In genomic region chr10:92284112-92284704, GRCh38 we compare ENCODE assay signal across 12 cellular contexts. TPM values are rescaled to one million over a fixed set of nuclear protein-coding genes. Genes with fewer than 3 reads are reported as not detected.
DNase-seq lines count a peak whose midpoint lies in the region; ATAC-seq and TF ChIP-seq lines count a peak whose summit lies in the region.
"Had no signal": no experiment of that assay in that cellular context is flagged by ENCODE, and none has a peak within 500 bp of the region (broad histone marks: within the 10 kb centered on the region; RNA-seq: fewer than 3 reads in every experiment).

No MANE protein-coding gene starts in this region.

- no peak overlapping the region for H3K9ac ChIP-seq in colonic mucosa (ENCODE audit: low read depth in 2 of 2, low read length in 2 of 2)

- H3K27ac ChIP-seq in colonic mucosa = peak overlapping the region; percentile 60
- H3K27ac ChIP-seq in aorta (ENCODE audit: low read depth in 1 of 2, low read length in 2 of 2) = peak overlapping the region in 1 of 2 donors; percentile 42

- H3K9me3 ChIP-seq in colonic mucosa = no peaks in the 10 kb centered on the region
- no peaks in the 10 kb centered on the region for H3K9me3 ChIP-seq in aorta (ENCODE audit: control insufficient read depth, low read length)

- ATAC-seq in Right ventricle myocardium inferior = peak; percentile 48
- ATAC-seq in aorta (ENCODE audit: low FRiP score) = peak; percentile 48

- H3K36me3 ChIP-seq in colonic mucosa (no peaks in the 10 kb centered on the region), aorta (ENCODE audit: control insufficient read depth in 1 of 2, insufficient read depth in 2 of 2, low read length in 1 of 2) (no peaks in the 10 kb centered on the region)

- DNase-seq in Right ventricle myocardium inferior (ENCODE audit: missing footprints) (no peak), cardiac septum (ENCODE audit: low spot score) (no peak), colonic mucosa (no peak), midbrain (lab: John Stamatoyannopoulos, UW) (peak; percentile 4), aorta (no peak), ureter (ENCODE audit: low spot score) (no peak), lower leg skin (ENCODE audit: low spot score in 2 of 2) (no peak), DMS79 treated with DMSO at 0.1 percent for 48 hours (lab: John Stamatoyannopoulos, UW) (no peak)
- DNase-seq: HFFc6; NCI-H1436; stimulated activated CD4-positive, alpha-beta T cell treated with anti-CD3 and anti-CD28 coated beads, Interleukin-1b, Interleukin-23, amount 100 ng/mL, for 48 hours; T-helper 9 cell had no signal

- intact Hi-C loops in Right ventricle myocardium inferior (cut with DNase I) = no loop called here
- intact Hi-C loops in cardiac septum (cut with DNase I) = no loop called here
- intact Hi-C loops in colonic mucosa (cut with DNase I) = no loop called here
- intact Hi-C loops in aorta (cut with DNase I) = loop anchor here in 1 of 2 donors (10.0 kb wide), 1 partner anchor 59 kb away; no protein-coding TSS in a partner anchor
- intact Hi-C loops in lower leg skin (cut with DNase I; ENCODE audit: low total_unique reads) = no loop called here

- H3K4me3 ChIP-seq in colonic mucosa = no peak overlapping the region
- H3K4me3 ChIP-seq in aorta (ENCODE audit: low read length in 2 of 2) = no peak overlapping the region
- H3K4me3 ChIP-seq in lower leg skin (ENCODE audit: low read depth, poor library complexity, severe bottlenecking) = no peak overlapping the region

- TF ChIP-seq POLR2A in lower leg skin (IDR thresholded peaks at IDR 0.05) = no peak

- H3K27me3 ChIP-seq in colonic mucosa (no peaks in the 10 kb centered on the region), aorta (ENCODE audit: control insufficient read depth in 1 of 2, insufficient read depth in 2 of 2, low read length in 1 of 2) (no peaks in the 10 kb centered on the region)

- H3K4me1 ChIP-seq in colonic mucosa (no peaks in the 10 kb centered on the region), aorta (ENCODE audit: control insufficient read depth in 1 of 2, insufficient read depth in 2 of 2, low read length in 2 of 2) (peaks cover 0 to 1% of the 10 kb centered on the region in 2 donors)

- TF ChIP-seq CTCF in colonic mucosa (IDR thresholded peaks at IDR 0.05) = no peak
- TF ChIP-seq CTCF in lower leg skin (IDR thresholded peaks at IDR 0.05) = no peak

- WGBS in aorta, 2 donors = 77 to 85% methylated on average over 10 of the region's 10 CpGs
- WGBS in lower leg skin, 2 donors = 86 to 88% methylated on average over 10 of the region's 10 CpGs

RNA-seq across cellular contexts. Expression of gene CPEB3, which starts 6.7 kb away (rescaled TPM):
- total RNA-seq in Right ventricle myocardium inferior (14.1 TPM), cardiac septum (8.3 TPM), colonic mucosa (1 to 10 TPM; 4.4 to 7.9 TPM), aorta (1 to 10 TPM; 7.4 to 8.0 TPM), ureter (6.0 TPM), lower leg skin (10 to 100 TPM; 10.8 to 15.2 (median 13.6) TPM)
- 1 to 10 TPM; 1.4 to 1.9 TPM for polyA plus RNA-seq in aorta

RNA-seq across cellular contexts. Expression of gene MARCHF5, which starts 6.8 kb away (rescaled TPM):
- total RNA-seq in Right ventricle myocardium inferior = 36.5 TPM
- 32.1 TPM for total RNA-seq in cardiac septum
- 10 to 100 TPM; 37.3 to 42.8 TPM for total RNA-seq in colonic mucosa
- 10 to 100 TPM; 36.5 to 43.0 TPM for total RNA-seq in aorta
- 10 to 100 TPM; 15.0 to 22.6 TPM for polyA plus RNA-seq in aorta
- total RNA-seq in ureter = 34.2 TPM
- total RNA-seq in lower leg skin = 10 to 100 TPM; 10.2 to 19.2 (median 14.1) TPM
